In the genomic region with DNA sequence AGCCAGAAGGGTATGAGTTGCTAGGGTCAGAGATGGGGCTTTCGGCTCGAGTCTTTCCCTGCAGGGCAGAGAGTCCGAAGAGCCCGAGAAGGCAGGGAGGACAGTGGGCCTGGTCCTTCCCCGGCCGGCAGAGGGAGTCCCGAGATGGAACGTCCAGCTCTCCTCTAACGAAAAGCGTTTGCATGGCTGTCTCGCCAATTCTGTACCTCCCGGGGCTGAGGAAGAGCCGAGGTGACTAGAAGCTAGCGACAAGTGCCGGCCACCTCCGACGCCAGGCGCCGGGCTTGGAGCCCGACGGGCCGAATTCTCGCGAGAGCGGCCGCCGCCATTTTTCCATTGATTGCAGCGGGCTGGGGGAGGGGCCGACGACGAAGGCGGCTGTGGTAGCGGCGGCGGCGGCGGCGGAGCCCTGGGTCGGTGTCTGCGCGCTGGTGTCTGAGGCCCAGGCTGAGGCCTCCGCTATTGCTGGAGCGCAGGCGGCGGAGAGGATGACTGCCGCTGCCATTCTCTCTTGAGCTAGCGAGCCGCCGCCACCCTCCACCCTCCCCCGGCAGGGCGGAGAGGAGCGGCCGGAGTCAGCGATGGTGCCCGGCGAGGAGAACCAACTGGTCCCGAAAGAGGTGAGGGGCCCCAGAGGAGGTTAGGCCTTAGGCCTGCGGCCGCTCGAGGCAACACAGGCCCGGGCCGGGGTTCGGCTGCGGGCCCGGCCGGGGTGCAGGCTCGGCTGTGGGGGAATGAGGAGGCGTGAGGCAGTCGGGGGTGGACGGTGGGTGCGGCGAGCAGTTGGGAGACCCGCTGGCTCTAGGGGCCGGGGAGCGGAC, we compare ENCODE assay signal across 1 cellular context.
TF ChIP-seq lines count a peak whose summit lies in the region.

A gene with protein sequence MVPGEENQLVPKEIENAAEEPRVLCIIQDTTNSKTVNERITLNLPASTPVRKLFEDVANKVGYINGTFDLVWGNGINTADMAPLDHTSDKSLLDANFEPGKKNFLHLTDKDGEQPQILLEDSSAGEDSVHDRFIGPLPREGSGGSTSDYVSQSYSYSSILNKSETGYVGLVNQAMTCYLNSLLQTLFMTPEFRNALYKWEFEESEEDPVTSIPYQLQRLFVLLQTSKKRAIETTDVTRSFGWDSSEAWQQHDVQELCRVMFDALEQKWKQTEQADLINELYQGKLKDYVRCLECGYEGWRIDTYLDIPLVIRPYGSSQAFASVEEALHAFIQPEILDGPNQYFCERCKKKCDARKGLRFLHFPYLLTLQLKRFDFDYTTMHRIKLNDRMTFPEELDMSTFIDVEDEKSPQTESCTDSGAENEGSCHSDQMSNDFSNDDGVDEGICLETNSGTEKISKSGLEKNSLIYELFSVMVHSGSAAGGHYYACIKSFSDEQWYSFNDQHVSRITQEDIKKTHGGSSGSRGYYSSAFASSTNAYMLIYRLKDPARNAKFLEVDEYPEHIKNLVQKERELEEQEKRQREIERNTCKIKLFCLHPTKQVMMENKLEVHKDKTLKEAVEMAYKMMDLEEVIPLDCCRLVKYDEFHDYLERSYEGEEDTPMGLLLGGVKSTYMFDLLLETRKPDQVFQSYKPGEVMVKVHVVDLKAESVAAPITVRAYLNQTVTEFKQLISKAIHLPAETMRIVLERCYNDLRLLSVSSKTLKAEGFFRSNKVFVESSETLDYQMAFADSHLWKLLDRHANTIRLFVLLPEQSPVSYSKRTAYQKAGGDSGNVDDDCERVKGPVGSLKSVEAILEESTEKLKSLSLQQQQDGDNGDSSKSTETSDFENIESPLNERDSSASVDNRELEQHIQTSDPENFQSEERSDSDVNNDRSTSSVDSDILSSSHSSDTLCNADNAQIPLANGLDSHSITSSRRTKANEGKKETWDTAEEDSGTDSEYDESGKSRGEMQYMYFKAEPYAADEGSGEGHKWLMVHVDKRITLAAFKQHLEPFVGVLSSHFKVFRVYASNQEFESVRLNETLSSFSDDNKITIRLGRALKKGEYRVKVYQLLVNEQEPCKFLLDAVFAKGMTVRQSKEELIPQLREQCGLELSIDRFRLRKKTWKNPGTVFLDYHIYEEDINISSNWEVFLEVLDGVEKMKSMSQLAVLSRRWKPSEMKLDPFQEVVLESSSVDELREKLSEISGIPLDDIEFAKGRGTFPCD (N-terminal part only) (plus strand): TSS at position 368 of the 821 bp plus-strand sequence. CDS start 214 bp downstream, at position 582.

TF ChIP-seq in HCT116, 20 proteins besides CTCF, POLR2A, EP300 and RAD21:
- peak; percentile 99 for TF ChIP-seq ZFX (IDR thresholded peaks at IDR 0.05)
- TF ChIP-seq POLR2AphosphoS5 (IDR thresholded peaks at IDR 0.05; ENCODE audit: low read depth, low read length), result peak; percentile 89
- TF ChIP-seq EZH2 (IDR thresholded peaks at IDR 0.05), result no peak
- TF ChIP-seq JUND (IDR thresholded peaks at IDR 0.05), result no peak
- TF ChIP-seq, protein P1, sequence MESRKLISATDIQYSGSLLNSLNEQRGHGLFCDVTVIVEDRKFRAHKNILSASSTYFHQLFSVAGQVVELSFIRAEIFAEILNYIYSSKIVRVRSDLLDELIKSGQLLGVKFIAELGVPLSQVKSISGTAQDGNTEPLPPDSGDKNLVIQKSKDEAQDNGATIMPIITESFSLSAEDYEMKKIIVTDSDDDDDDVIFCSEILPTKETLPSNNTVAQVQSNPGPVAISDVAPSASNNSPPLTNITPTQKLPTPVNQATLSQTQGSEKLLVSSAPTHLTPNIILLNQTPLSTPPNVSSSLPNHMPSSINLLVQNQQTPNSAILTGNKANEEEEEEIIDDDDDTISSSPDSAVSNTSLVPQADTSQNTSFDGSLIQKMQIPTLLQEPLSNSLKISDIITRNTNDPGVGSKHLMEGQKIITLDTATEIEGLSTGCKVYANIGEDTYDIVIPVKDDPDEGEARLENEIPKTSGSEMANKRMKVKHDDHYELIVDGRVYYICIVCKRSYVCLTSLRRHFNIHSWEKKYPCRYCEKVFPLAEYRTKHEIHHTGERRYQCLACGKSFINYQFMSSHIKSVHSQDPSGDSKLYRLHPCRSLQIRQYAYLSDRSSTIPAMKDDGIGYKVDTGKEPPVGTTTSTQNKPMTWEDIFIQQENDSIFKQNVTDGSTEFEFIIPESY (IDR thresholded peaks at IDR 0.05; ENCODE audit: extremely low read depth, insufficient replicate concordance, low read length), result peak; percentile 95
- TF ChIP-seq, protein P2, sequence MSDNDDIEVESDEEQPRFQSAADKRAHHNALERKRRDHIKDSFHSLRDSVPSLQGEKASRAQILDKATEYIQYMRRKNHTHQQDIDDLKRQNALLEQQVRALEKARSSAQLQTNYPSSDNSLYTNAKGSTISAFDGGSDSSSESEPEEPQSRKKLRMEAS (IDR thresholded peaks at IDR 0.05), result peak; percentile 31
- TF ChIP-seq YY1 (IDR thresholded peaks at IDR 0.05; ENCODE audit: extremely low read depth, insufficient replicate concordance, low read depth, low read length), result peak; percentile 98
- no peak for TF ChIP-seq CBX3 (IDR thresholded peaks at IDR 0.05; ENCODE audit: low read depth)
- TF ChIP-seq SIN3A (IDR thresholded peaks at IDR 0.05; ENCODE audit: low read depth), result 0 out of 2 replicates have a peak, but pooled peaks have one; percentile 25
